Comparison of ENCODE assay signal across 8 cellular contexts in genomic region chr18:58887613-58887963, GRCh38. TPM values are rescaled to one million over a fixed set of nuclear protein-coding genes. Genes with fewer than 3 reads are reported as not detected.
DNase-seq lines count a peak whose midpoint lies in the region; ATAC-seq lines count a peak whose summit lies in the region.

No MANE protein-coding gene starts in this region.

- DNase-seq in ELF-1 (ENCODE audit: low read depth, low spot score) (peak; percentile 42), OCI-M2 (lab: John Stamatoyannopoulos, UW; ENCODE audit: unreplicated experiment) (peak; percentile 11), NCI-H1417 (lab: John Stamatoyannopoulos, UW) (no peak), HT-29 (ENCODE audit: low spot score) (no peak), NCI-H446 (lab: John Stamatoyannopoulos, UW) (no peak)
- no peak for DNase-seq in effector memory CD8-positive, alpha-beta T cell
- DNase-seq in naive thymus-derived CD4-positive, alpha-beta T cell: no peak

- peak; percentile 72 for ATAC-seq in HG02571 (IDR thresholded peaks at IDR 0.05; ENCODE audit: unreplicated experiment)
- peak; percentile 54 for ATAC-seq in effector memory CD8-positive, alpha-beta T cell (replicated peaks)
- ATAC-seq in naive thymus-derived CD4-positive, alpha-beta T cell: peak; percentile 83

- no peaks in the 10 kb centered on the region for H3K9me3 Mint-ChIP-seq in effector memory CD8-positive, alpha-beta T cell
- peaks cover 0 to 2% (median 0%) of the 10 kb centered on the region in 11 donors for H3K9me3 Mint-ChIP-seq in naive thymus-derived CD4-positive, alpha-beta T cell

- H3K36me3 ChIP-seq in naive thymus-derived CD4-positive, alpha-beta T cell (ENCODE audit: control insufficient read depth in 2 of 3, insufficient read depth in 3 of 3, low read length in 3 of 3): no peaks in the 10 kb centered on the region

- intact Hi-C loops in naive thymus-derived CD4-positive, alpha-beta T cell (cut with micrococcal nuclease): no loop called here

- H3K27me3 ChIP-seq in naive thymus-derived CD4-positive, alpha-beta T cell (ENCODE audit: control insufficient read depth in 2 of 2, insufficient read depth in 2 of 2, low read length in 2 of 2): no peaks in the 10 kb centered on the region

- H3K4me1 ChIP-seq in naive thymus-derived CD4-positive, alpha-beta T cell (ENCODE audit: control insufficient read depth in 2 of 2, insufficient read depth in 2 of 2, low read length in 2 of 2): peaks cover 0 to 6% of the 10 kb centered on the region in 2 donors

- no peak overlapping the region for H3K4me3 ChIP-seq in naive thymus-derived CD4-positive, alpha-beta T cell (ENCODE audit: low read length)

- peak overlapping the region; percentile 38 to 82 for H3K27ac Mint-ChIP-seq in effector memory CD8-positive, alpha-beta T cell
- no peak overlapping the region for H3K27ac Mint-ChIP-seq in naive thymus-derived CD4-positive, alpha-beta T cell

- H3K4me1 Mint-ChIP-seq in effector memory CD8-positive, alpha-beta T cell (ENCODE audit: low read depth in 2 of 2): peaks cover 13 to 14% of the 10 kb centered on the region in 2 donors
- H3K4me1 Mint-ChIP-seq in naive thymus-derived CD4-positive, alpha-beta T cell: peaks cover 0 to 18% (median 10%) of the 10 kb centered on the region in 7 donors

- no peak overlapping the region for H3K27ac ChIP-seq in naive thymus-derived CD4-positive, alpha-beta T cell (ENCODE audit: low read depth, low read length)

- no peaks in the 10 kb centered on the region for H3K9me3 ChIP-seq in naive thymus-derived CD4-positive, alpha-beta T cell (ENCODE audit: control insufficient read depth in 2 of 3, low read length in 3 of 3)

- POLR2A ChIA-PET in naive thymus-derived CD4-positive, alpha-beta T cell (lab: Charles Lee): no interaction called here

- H3K4me3 Mint-ChIP-seq in effector memory CD8-positive, alpha-beta T cell: peak overlapping the region; percentile 23 to 55
- no peak overlapping the region for H3K4me3 Mint-ChIP-seq in naive thymus-derived CD4-positive, alpha-beta T cell

- H3K27me3 Mint-ChIP-seq in effector memory CD8-positive, alpha-beta T cell: no peaks in the 10 kb centered on the region
- peaks cover 10 to 26% (median 19%) of the 10 kb centered on the region in 5 donors for H3K27me3 Mint-ChIP-seq in naive thymus-derived CD4-positive, alpha-beta T cell

- H3K36me3 Mint-ChIP-seq in effector memory CD8-positive, alpha-beta T cell (ENCODE audit: insufficient read depth): peaks cover 3% of the 10 kb centered on the region
- no peaks in the 10 kb centered on the region for H3K36me3 Mint-ChIP-seq in naive thymus-derived CD4-positive, alpha-beta T cell

- CTCF ChIA-PET in naive thymus-derived CD4-positive, alpha-beta T cell (lab: Charles Lee): no interaction called here

RNA-seq across cellular contexts. Expression of gene ZNF532, which starts 22.9 kb away (rescaled TPM):
- 10 to 100 TPM in 4 of 5 experiments, under 1 TPM in 1; 0.89 to 15.7 (median 14.3) TPM for total RNA-seq in naive thymus-derived CD4-positive, alpha-beta T cell
- under 1 TPM in 1 of 2 donors, not detected in 1; 0.28 TPM for polyA plus RNA-seq in naive thymus-derived CD4-positive, alpha-beta T cell
- 7.4 and 8.1 TPM in 2 replicates for total RNA-seq in HT-29 (2014; rRNA removed; shearing (Covaris generic))

Comparison
In these comparisons a context has a peak if more than half of its experiments do, and no peak if none do; other contexts are left out.
1. DNase-seq: peak in ELF-1 (single experiment) and OCI-M2 (single experiment); none in effector memory CD8-positive, alpha-beta T cell (0 of 3), naive thymus-derived CD4-positive, alpha-beta T cell (0 of 9), NCI-H1417 (0 of 3), HT-29 (single experiment) and NCI-H446 (0 of 2).
2. H3K27ac Mint-ChIP-seq: peak in effector memory CD8-positive, alpha-beta T cell (2 of 2); none in naive thymus-derived CD4-positive, alpha-beta T cell (0 of 9).
3. H3K4me3 Mint-ChIP-seq: peak in effector memory CD8-positive, alpha-beta T cell (2 of 2); none in naive thymus-derived CD4-positive, alpha-beta T cell (0 of 10).
4. Peak in every context shown above with its lines, with median percentiles within 50 percentile points of each other: ATAC-seq.